17 cellular contexts compared by ENCODE assay signal in genomic region chr1:214902636-214903320, GRCh38.
DNase-seq lines count a peak whose midpoint lies in the region; ATAC-seq and TF ChIP-seq lines count a peak whose summit lies in the region.
"Had no signal": no experiment of that assay in that cellular context is flagged by ENCODE, and none has a peak within 500 bp of the region (broad histone marks: within the 10 kb centered on the region; RNA-seq: fewer than 3 reads in every experiment).

No MANE protein-coding gene starts in this region.

- no peaks in the 10 kb centered on the region for H3K9me3 ChIP-seq in heart left ventricle
- H3K9me3 ChIP-seq: adrenal gland, Caco-2 had no signal

- H3K4me3 Mint-ChIP-seq in HFFc6, result peak overlapping the region; percentile 81
- H3K4me3 Mint-ChIP-seq in activated naive CD8-positive, alpha-beta T cell treated with anti-CD3 and anti-CD28 coated beads for 36 hours, result no peak overlapping the region

- H3K4me3 ChIP-seq in ACC112 (ENCODE audit: low read depth, low read length) (peak overlapping the region; percentile 43), fibroblast of villous mesenchyme (ENCODE audit: low read depth, low read length) (no peak overlapping the region), heart left ventricle (no peak overlapping the region)
- H3K4me3 ChIP-seq: adrenal gland had no signal

- H3K9me3 Mint-ChIP-seq in HFFc6, result no peaks in the 10 kb centered on the region
- H3K9me3 Mint-ChIP-seq in activated naive CD8-positive, alpha-beta T cell treated with anti-CD3 and anti-CD28 coated beads for 36 hours, result no peaks in the 10 kb centered on the region

- TF ChIP-seq CTCF in HFFc6 (IDR thresholded peaks at IDR 0.05) (no peak), fibroblast of villous mesenchyme (IDR thresholded peaks at IDR 0.05; ENCODE audit: insufficient read depth, low read depth, low read length) (no peak), heart left ventricle (IDR thresholded peaks at IDR 0.05) (no peak)

- H3K4me1 ChIP-seq in ACC112 (ENCODE audit: control insufficient read depth, insufficient read depth, low read length, unreplicated experiment) (peaks cover 45% of the 10 kb centered on the region), heart left ventricle (no peaks in the 10 kb centered on the region)
- H3K4me1 ChIP-seq: adrenal gland, Caco-2, parathyroid adenoma had no signal

- H3K36me3 Mint-ChIP-seq in HFFc6 (ENCODE audit: low read depth), result no peaks in the 10 kb centered on the region
- no peaks in the 10 kb centered on the region for H3K36me3 Mint-ChIP-seq in activated naive CD8-positive, alpha-beta T cell treated with anti-CD3 and anti-CD28 coated beads for 36 hours

- intact Hi-C loops in heart left ventricle (cut with DNase I), result no loop called here

- peaks cover 71% of the 10 kb centered on the region for H3K4me1 Mint-ChIP-seq in HFFc6 (ENCODE audit: low read depth)
- H3K4me1 Mint-ChIP-seq in activated naive CD8-positive, alpha-beta T cell treated with anti-CD3 and anti-CD28 coated beads for 36 hours, result no peaks in the 10 kb centered on the region

- ATAC-seq in HG02571 (IDR thresholded peaks at IDR 0.05; ENCODE audit: unreplicated experiment) (no peak), heart left ventricle (no peak)
- ATAC-seq in activated CD4-positive, CD25-positive, alpha-beta regulatory T cell treated with anti-CD3 and anti-CD28 coated beads, Interleukin-2, amount 50 U/mL, for 24 hours, result no peak

- H3K27me3 ChIP-seq in ACC112 (ENCODE audit: insufficient read depth, low read length), result no peaks in the 10 kb centered on the region
- no peaks in the 10 kb centered on the region for H3K27me3 ChIP-seq in heart left ventricle
- H3K27me3 ChIP-seq: adrenal gland had no signal

- H3K36me3 ChIP-seq in ACC112 (ENCODE audit: insufficient read depth, low read length), result no peaks in the 10 kb centered on the region
- H3K36me3 ChIP-seq in heart left ventricle, result no peaks in the 10 kb centered on the region
- H3K36me3 ChIP-seq: adrenal gland had no signal

- H3K79me2 ChIP-seq in ACC112 (ENCODE audit: control insufficient read depth, insufficient read depth, low read length, unreplicated experiment), result no peaks in the 10 kb centered on the region
- H3K79me2 ChIP-seq: parathyroid adenoma had no signal

- H3K27ac ChIP-seq in ACC112 (ENCODE audit: low read depth, low read length), result peak overlapping the region; percentile 89
- H3K27ac ChIP-seq in heart left ventricle, result no peak overlapping the region
- H3K27ac ChIP-seq: adrenal gland, parathyroid adenoma had no signal

- H3K27ac Mint-ChIP-seq in HFFc6, result peak overlapping the region; percentile 92
- H3K27ac Mint-ChIP-seq in activated naive CD8-positive, alpha-beta T cell treated with anti-CD3 and anti-CD28 coated beads for 36 hours, result no peak overlapping the region

- H2AFZ ChIP-seq in ACC112 (ENCODE audit: low read length, unreplicated experiment), result peak overlapping the region; percentile 54
- H2AFZ ChIP-seq: parathyroid adenoma had no signal

- no peaks in the 10 kb centered on the region for H3K27me3 Mint-ChIP-seq in HFFc6 (ENCODE audit: insufficient read depth)
- H3K27me3 Mint-ChIP-seq in activated naive CD8-positive, alpha-beta T cell treated with anti-CD3 and anti-CD28 coated beads for 36 hours, result peaks cover 3% of the 10 kb centered on the region

- WGBS in heart left ventricle, 4 donors, result 74 to 80% (median 76%) methylated on average over 2 of the region's 2 CpGs

- no peak for TF ChIP-seq POLR2A in heart left ventricle (IDR thresholded peaks at IDR 0.05)

- peak; percentile 56 for DNase-seq in HFFc6
- peak; percentile 47 for DNase-seq in amniotic stem cell (lab: John Stamatoyannopoulos, UW)
- DNase-seq in fibroblast of villous mesenchyme (ENCODE audit: low read depth), result peak; percentile 31
- no peak for DNase-seq in heart left ventricle
- DNase-seq in activated naive CD8-positive, alpha-beta T cell treated with anti-CD3 and anti-CD28 coated beads for 36 hours, result no peak
- DNase-seq: activated CD4-positive, alpha-beta T cell treated with anti-CD3 and anti-CD28 coated beads, Interleukin-2, amount 50 U/mL, for 1 hour; activated T-cell treated with anti-CD3 and anti-CD28 coated beads, Interleukin-2, amount 50 U/mL, for 48 hours; adrenal gland; Caco-2; NCI-H2029 treated with DMSO at 0.1 percent for 48 hours; NCI-H748 treated with DMSO at 0.1 percent for 48 hours; Right ventricle myocardium superior; T-helper 2 cell had no signal

Comparison
In these comparisons a context has a peak if more than half of its experiments do, and no peak if none do; other contexts are left out.
1. DNase-seq: peak in HFFc6 (single experiment), amniotic stem cell (single experiment) and fibroblast of villous mesenchyme (single experiment); none in heart left ventricle (0 of 5) and activated naive CD8-positive, alpha-beta T cell treated with anti-CD3 and anti-CD28 coated beads for 36 hours (single experiment).